ENCODE assay signal across 1 cellular context in the genomic region with DNA sequence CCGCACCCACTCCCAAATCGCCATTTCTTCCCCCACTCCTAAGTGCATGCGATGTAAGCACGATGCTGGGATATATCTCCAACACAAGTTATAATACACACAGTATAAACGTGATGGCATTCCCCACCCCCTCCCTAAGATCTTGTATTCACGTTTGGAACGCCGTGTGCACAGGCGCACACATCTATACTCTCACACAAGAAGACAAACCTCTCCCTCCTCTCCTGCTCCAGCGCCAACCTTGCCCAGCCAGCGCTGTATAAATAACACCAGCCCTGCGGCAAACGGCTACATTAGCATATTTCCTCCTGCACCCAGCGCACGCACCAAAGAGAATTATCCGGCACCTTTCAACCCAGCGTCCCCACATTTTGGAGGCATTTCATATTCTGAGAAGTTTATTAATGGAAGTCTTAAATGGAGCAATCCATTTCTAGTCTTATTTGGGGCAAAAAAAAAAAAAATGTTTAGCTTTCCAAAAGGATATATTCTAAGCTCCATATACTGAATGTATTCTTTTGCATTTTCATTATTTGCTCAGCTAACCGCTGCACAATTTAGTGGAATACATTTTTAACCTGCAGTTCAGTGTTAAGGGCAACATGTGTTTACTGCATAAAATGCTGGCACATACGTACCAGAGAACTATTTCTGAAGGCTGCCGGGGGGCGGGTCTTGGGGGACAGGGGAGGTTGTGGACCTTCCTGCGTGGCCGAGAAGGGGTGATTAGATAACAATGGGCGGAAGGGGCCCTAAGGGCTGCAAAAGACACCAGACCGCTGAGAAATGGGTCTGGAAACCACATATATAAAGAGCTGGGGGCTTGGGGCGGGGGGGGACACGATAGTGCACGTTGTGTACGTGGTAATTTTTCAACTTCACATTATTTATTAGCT.
TF ChIP-seq lines count a peak whose summit lies in the region.

No MANE protein-coding gene starts in this region.

TF ChIP-seq in HepG2, 621 proteins besides CTCF, POLR2A, EP300 and RAD21 (continued from another document):
- TF ChIP-seq ZNF280B (CRISPR knock-in tag; IDR thresholded peaks at IDR 0.05; ENCODE audit: borderline replicate concordance) (no peak), SPEN (CRISPR knock-in tag; IDR thresholded peaks at IDR 0.05; ENCODE audit: low read depth) (no peak), EHMT2 (IDR thresholded peaks at IDR 0.05; ENCODE audit: borderline replicate concordance, low read depth, low read length) (no peak), RFX3 (CRISPR knock-in tag; IDR thresholded peaks at IDR 0.05) (no peak), ZBTB2 (CRISPR knock-in tag; IDR thresholded peaks at IDR 0.05; ENCODE audit: low read depth) (0 out of 2 replicates have a peak, but pooled peaks have one; percentile 11), ONECUT2 (CRISPR knock-in tag; IDR thresholded peaks at IDR 0.05) (no peak), HMGXB3 (CRISPR knock-in tag; IDR thresholded peaks at IDR 0.05; ENCODE audit: borderline replicate concordance) (no peak), PRDM10 (CRISPR knock-in tag; IDR thresholded peaks at IDR 0.05; ENCODE audit: low read depth) (no peak), JUND (CRISPR knock-in tag; IDR thresholded peaks at IDR 0.05) (no peak), STAT6 (CRISPR knock-in tag; IDR thresholded peaks at IDR 0.05; ENCODE audit: borderline replicate concordance) (no peak), U2AF1 (optimal IDR thresholded peaks at IDR 0.05; ENCODE audit: low read depth, low read length) (peak; percentile 61), TCF7 (IDR thresholded peaks at IDR 0.05; ENCODE audit: low read depth) (no peak)
